Comparison of ENCODE assay signal across 18 cellular contexts in the genomic region with DNA sequence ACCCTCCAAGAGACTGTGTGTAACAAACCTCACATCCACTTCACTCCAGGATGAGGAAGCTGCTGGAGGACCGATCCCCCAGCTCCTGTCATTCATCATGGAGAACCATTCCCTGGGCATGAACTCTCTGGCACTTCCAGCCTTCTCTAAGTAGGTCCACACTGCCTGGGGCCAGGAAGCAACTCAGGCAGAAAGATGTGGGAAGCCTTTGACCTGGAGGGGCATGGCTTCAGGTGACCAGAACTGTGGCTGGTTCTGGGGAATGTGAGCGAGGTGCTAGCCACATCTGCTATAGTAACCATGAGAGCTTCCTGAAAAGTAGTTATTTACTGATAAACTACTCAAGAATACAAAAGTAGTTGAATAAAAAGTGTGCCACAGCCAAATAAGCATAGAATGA.
DNase-seq lines count a peak whose midpoint lies in the region; TF ChIP-seq lines count a peak whose summit lies in the region.
"Had no signal": no experiment of that assay in that cellular context is flagged by ENCODE, and none has a peak within 500 bp of the region (broad histone marks: within the 10 kb centered on the region; RNA-seq: fewer than 3 reads in every experiment).

No MANE protein-coding gene starts in this region.

- H3K4me1 Mint-ChIP-seq in activated naive CD4-positive, alpha-beta T cell treated with anti-CD3 and anti-CD28 coated beads, Interleukin-2, amount 10 ng/mL, durations not matched to agents 7 days and 5 days = no peaks in the 10 kb centered on the region
- H3K4me1 Mint-ChIP-seq in activated CD4-positive, alpha-beta T cell treated with anti-CD3 and anti-CD28 coated beads, Interleukin-2, amount 10 ng/mL, durations not matched to agents 7 days and 5 days = no peaks in the 10 kb centered on the region
- H3K4me1 Mint-ChIP-seq: B cell had no signal

- no peaks in the 10 kb centered on the region for H3K36me3 ChIP-seq in SJCRH30

- no peaks in the 10 kb centered on the region for H3K9me3 Mint-ChIP-seq in activated naive CD4-positive, alpha-beta T cell treated with anti-CD3 and anti-CD28 coated beads, Interleukin-2, amount 10 ng/mL, durations not matched to agents 7 days and 5 days
- H3K9me3 Mint-ChIP-seq in activated CD4-positive, alpha-beta T cell treated with anti-CD3 and anti-CD28 coated beads, Interleukin-2, amount 10 ng/mL, durations not matched to agents 7 days and 5 days = no peaks in the 10 kb centered on the region
- H3K9me3 Mint-ChIP-seq: CD4-positive, alpha-beta T cell; CD8-positive, alpha-beta T cell had no signal

- POLR2A ChIA-PET in activated CD4-positive, alpha-beta T cell treated with anti-CD3 and anti-CD28 coated beads, Interleukin-2, amount 10 ng/mL, durations not matched to agents 7 days and 5 days (lab: Charles Lee) = no interaction called here

- peaks cover 4% of the 10 kb centered on the region for H3K27me3 Mint-ChIP-seq in activated naive CD4-positive, alpha-beta T cell treated with anti-CD3 and anti-CD28 coated beads, Interleukin-2, amount 10 ng/mL, durations not matched to agents 7 days and 5 days
- H3K27me3 Mint-ChIP-seq in activated CD4-positive, alpha-beta T cell treated with anti-CD3 and anti-CD28 coated beads, Interleukin-2, amount 10 ng/mL, durations not matched to agents 7 days and 5 days = peaks cover 4% of the 10 kb centered on the region
- H3K27me3 Mint-ChIP-seq: CD4-positive, alpha-beta T cell had no signal

- TF ChIP-seq CTCF in coronary artery (IDR thresholded peaks at IDR 0.05) = no peak

- H3K27ac ChIP-seq in coronary artery = no peak overlapping the region
- no peak overlapping the region for H3K27ac ChIP-seq in SJCRH30
- H3K27ac ChIP-seq: 22Rv1; A549; BLaER1 treated with 17β-estradiol and CSF1 and Interleukin-3, amounts not matched to agents 10 nM and 100 nM; C4-2B had no signal

- peak; percentile 22 for DNase-seq in coronary artery (ENCODE audit: low spot score)
- peak; percentile 66 for DNase-seq in kidney tubule cell (ENCODE audit: low spot score)
- peak; percentile 26 for DNase-seq in renal cortical epithelial cell (ENCODE audit: low read depth)
- DNase-seq in activated naive CD4-positive, alpha-beta T cell treated with anti-CD3 and anti-CD28 coated beads, Interleukin-2, amount 10 ng/mL, durations not matched to agents 7 days and 5 days = no peak
- DNase-seq in SJCRH30 = no peak
- no peak for DNase-seq in activated CD4-positive, alpha-beta T cell treated with anti-CD3 and anti-CD28 coated beads, Interleukin-2, amount 10 ng/mL, durations not matched to agents 7 days and 5 days
- DNase-seq: AML-193; Caco-2; Calu3; CD4-positive, alpha-beta T cell; CD8-positive, alpha-beta T cell; DMS79 treated with DMSO at 0.1 percent for 48 hours; GF-D8 had no signal

- CTCF ChIA-PET in activated naive CD4-positive, alpha-beta T cell treated with anti-CD3 and anti-CD28 coated beads, Interleukin-2, amount 10 ng/mL, durations not matched to agents 7 days and 5 days (lab: Charles Lee) = no interaction called here
- CTCF ChIA-PET in activated CD4-positive, alpha-beta T cell treated with anti-CD3 and anti-CD28 coated beads, Interleukin-2, amount 10 ng/mL, durations not matched to agents 7 days and 5 days (lab: Charles Lee) = no interaction called here

- H3K9me3 ChIP-seq in SJCRH30 (replicated peaks) = no peaks in the 10 kb centered on the region
- H3K9me3 ChIP-seq: A549; BLaER1 treated with 17β-estradiol and CSF1 and Interleukin-3, amounts not matched to agents 10 nM and 100 nM; Caco-2 had no signal

- H3K4me1 ChIP-seq in SJCRH30 = no peaks in the 10 kb centered on the region
- H3K4me1 ChIP-seq: A549; BLaER1 treated with 17β-estradiol and CSF1 and Interleukin-3, amounts not matched to agents 10 nM and 100 nM had no signal

- H3K27ac Mint-ChIP-seq in activated naive CD4-positive, alpha-beta T cell treated with anti-CD3 and anti-CD28 coated beads, Interleukin-2, amount 10 ng/mL, durations not matched to agents 7 days and 5 days = no peak overlapping the region
- no peak overlapping the region for H3K27ac Mint-ChIP-seq in activated CD4-positive, alpha-beta T cell treated with anti-CD3 and anti-CD28 coated beads, Interleukin-2, amount 10 ng/mL, durations not matched to agents 7 days and 5 days
- H3K27ac Mint-ChIP-seq: B cell; CD4-positive, alpha-beta T cell; CD8-positive, alpha-beta T cell had no signal

- H3K4me3 ChIP-seq in coronary artery = no peak overlapping the region
- no peak overlapping the region for H3K4me3 ChIP-seq in SJCRH30
- H3K4me3 ChIP-seq: A549; BLaER1 treated with 17β-estradiol and CSF1 and Interleukin-3, amounts not matched to agents 10 nM and 100 nM had no signal

- no peaks in the 10 kb centered on the region for H3K27me3 ChIP-seq in SJCRH30
- H3K27me3 ChIP-seq: BLaER1 treated with 17β-estradiol and CSF1 and Interleukin-3, amounts not matched to agents 10 nM and 100 nM had no signal

- H3K36me3 Mint-ChIP-seq in activated naive CD4-positive, alpha-beta T cell treated with anti-CD3 and anti-CD28 coated beads, Interleukin-2, amount 10 ng/mL, durations not matched to agents 7 days and 5 days = no peaks in the 10 kb centered on the region
- H3K36me3 Mint-ChIP-seq in activated CD4-positive, alpha-beta T cell treated with anti-CD3 and anti-CD28 coated beads, Interleukin-2, amount 10 ng/mL, durations not matched to agents 7 days and 5 days (ENCODE audit: low read depth) = no peaks in the 10 kb centered on the region
- H3K36me3 Mint-ChIP-seq: CD8-positive, alpha-beta T cell had no signal

- no peak overlapping the region for H3K4me3 Mint-ChIP-seq in activated naive CD4-positive, alpha-beta T cell treated with anti-CD3 and anti-CD28 coated beads, Interleukin-2, amount 10 ng/mL, durations not matched to agents 7 days and 5 days
- no peak overlapping the region for H3K4me3 Mint-ChIP-seq in activated CD4-positive, alpha-beta T cell treated with anti-CD3 and anti-CD28 coated beads, Interleukin-2, amount 10 ng/mL, durations not matched to agents 7 days and 5 days
- H3K4me3 Mint-ChIP-seq: B cell; CD4-positive, alpha-beta T cell; CD8-positive, alpha-beta T cell had no signal

Comparison
In these comparisons a context has a peak if more than half of its experiments do, and no peak if none do; other contexts are left out.
1. DNase-seq: peak in coronary artery (single experiment), kidney tubule cell (single experiment) and renal cortical epithelial cell (single experiment); none in activated naive CD4-positive, alpha-beta T cell treated with anti-CD3 and anti-CD28 coated beads, Interleukin-2, amount 10 ng/mL, durations not matched to agents 7 days and 5 days (single experiment), SJCRH30 (0 of 2) and activated CD4-positive, alpha-beta T cell treated with anti-CD3 and anti-CD28 coated beads, Interleukin-2, amount 10 ng/mL, durations not matched to agents 7 days and 5 days (single experiment).